In genomic region chr2:177164584-177165052, GRCh38 we compare ENCODE assay signal across 1 cellular context.
TF ChIP-seq lines count a peak whose summit lies in the region.

No MANE protein-coding gene starts in this region.

TF ChIP-seq in K562, 482 proteins besides CTCF, POLR2A, EP300 and RAD21 (continued from another document):
- TF ChIP-seq ZNF592 (IDR thresholded peaks at IDR 0.05) = peak; percentile 18; the same call in 1 of the 2 replicates
- no peak for TF ChIP-seq MBD2 (IDR thresholded peaks at IDR 0.05; ENCODE audit: borderline replicate concordance, low read depth)
